ENCODE assay signal across 9 cellular contexts in genomic region chr3:13645791-13646637, GRCh38.
"Had no signal": no experiment of that assay in that cellular context is flagged by ENCODE, and none has a peak within 500 bp of the region (broad histone marks: within the 10 kb centered on the region; RNA-seq: fewer than 3 reads in every experiment).

No MANE protein-coding gene starts in this region.

- H3K36me3 ChIP-seq: HAP-1 had no signal

- ATAC-seq: HCT116, HepG2 had no signal

- H3K9me3 ChIP-seq: HAP-1 had no signal

- DNase-seq: GM23248, GOT3, H7, HFFc6 had no signal

- H3K4me3 ChIP-seq: GM23248, HAP-1 had no signal

- H3K9ac ChIP-seq: GM23248 had no signal

- H3K36me3 Mint-ChIP-seq: IgD-negative memory B cell had no signal

- H3K4me3 Mint-ChIP-seq: HFFc6, IgD-negative memory B cell had no signal

- H3K27ac ChIP-seq: HL-60 had no signal

- H2AFZ ChIP-seq: GM23248 had no signal

- H3K27ac Mint-ChIP-seq: HFFc6, IgD-negative memory B cell had no signal
